2 cellular contexts compared by ENCODE assay signal in genomic region chrX:119688856-119689455, GRCh38.
TF ChIP-seq lines count a peak whose summit lies in the region.

No MANE protein-coding gene starts in this region.

TF ChIP-seq in GM12878, 131 proteins besides CTCF, POLR2A, EP300 and RAD21 (continued from another document and continues in another):
- TF ChIP-seq REST (IDR thresholded peaks at IDR 0.05; ENCODE audit: low read depth, low read length) (no peak), CEBPZ (IDR thresholded peaks at IDR 0.05; ENCODE audit: low read depth, low read length) (no peak), RAD51 (IDR thresholded peaks at IDR 0.05) (peak; percentile 63), ZNF592 (IDR thresholded peaks at IDR 0.05) (no peak), TAF1 (IDR thresholded peaks at IDR 0.05; ENCODE audit: borderline replicate concordance, low read depth, low read length) (no peak), CREM (IDR thresholded peaks at IDR 0.05; ENCODE audit: low read depth) (no peak), ZNF207 (IDR thresholded peaks at IDR 0.05; ENCODE audit: borderline replicate concordance) (no peak), TCF12 (IDR thresholded peaks at IDR 0.05; ENCODE audit: low read depth, low read length) (no peak), SREBF1 (IDR thresholded peaks at IDR 0.05; ENCODE audit: low read length) (no peak), TARDBP (IDR thresholded peaks at IDR 0.05; ENCODE audit: borderline replicate concordance) (no peak), ZNF622 (IDR thresholded peaks at IDR 0.05) (no peak), SPI1 (IDR thresholded peaks at IDR 0.05; ENCODE audit: borderline replicate concordance, insufficient read depth, low read depth, low read length) (no peak), USF2 (IDR thresholded peaks at IDR 0.05; ENCODE audit: borderline replicate concordance, low read depth, low read length) (peak; percentile 35), ZSCAN29 (IDR thresholded peaks at IDR 0.05) (no peak), TBL1XR1 (IDR thresholded peaks at IDR 0.05; ENCODE audit: low read depth, low read length) (no peak), IKZF2 (IDR thresholded peaks at IDR 0.05) (no peak)

TF ChIP-seq in SK-N-SH treated with all-trans-retinoic acid at 6 μM for 48 hours, 23 proteins besides CTCF, POLR2A, EP300 and RAD21 (continued from another document):
- TF ChIP-seq ZC3H10 (CRISPR knock-in tag; IDR thresholded peaks at IDR 0.05) (no peak), TSHZ2 (CRISPR knock-in tag; IDR thresholded peaks at IDR 0.05) (no peak), GLIS3 (CRISPR knock-in tag; IDR thresholded peaks at IDR 0.05) (no peak), ZNF565 (CRISPR knock-in tag; conservative IDR thresholded peaks at IDR 0.05; ENCODE audit: low read depth) (no peak), RARB (CRISPR knock-in tag; IDR thresholded peaks at IDR 0.05) (no peak), PATZ1 (CRISPR knock-in tag; IDR thresholded peaks at IDR 0.05; ENCODE audit: borderline replicate concordance) (no peak), TCF4 (CRISPR knock-in tag; IDR thresholded peaks at IDR 0.05; ENCODE audit: borderline replicate concordance) (no peak), TOX (CRISPR knock-in tag; IDR thresholded peaks at IDR 0.05; ENCODE audit: borderline replicate concordance) (no peak)
